2 cellular contexts compared by ENCODE assay signal in genomic region chr20:48541581-48542071, GRCh38.
A peak's percentile ranks its signal among the peaks of the same experiment; 100 is the strongest.
TF ChIP-seq lines count a peak whose summit lies in the region.

No MANE protein-coding gene starts in this region.

TF ChIP-seq in GM12878, 131 proteins besides CTCF, POLR2A, EP300 and RAD21 (continues in another document):
- TF ChIP-seq IKZF1 (conservative IDR thresholded peaks at IDR 0.05) (peak; percentile 90), RUNX3 (IDR thresholded peaks at IDR 0.05; ENCODE audit: low read length) (peak; percentile 98), CEBPB (IDR thresholded peaks at IDR 0.05; ENCODE audit: borderline replicate concordance in 1 of 2, low read depth in 2 of 2, low read length in 2 of 2) (peak in 1 of 2 experiments; percentile 86; a peak in 1 of 4 replicates), NFIC (IDR thresholded peaks at IDR 0.05; ENCODE audit: low read depth, low read length) (peak; percentile 98), CREB1 (IDR thresholded peaks at IDR 0.05; ENCODE audit: low read depth) (peak; percentile 44; the same call in 1 of the 2 replicates), TBL1XR1 (IDR thresholded peaks at IDR 0.05; ENCODE audit: low read depth, low read length) (peak; percentile 85), ZSCAN29 (IDR thresholded peaks at IDR 0.05) (peak; percentile 31; the same call in 1 of the 2 replicates), REST (IDR thresholded peaks at IDR 0.05; ENCODE audit: low read depth, low read length) (peak; percentile 44; the same call in 1 of the 2 replicates), ZBED1 (IDR thresholded peaks at IDR 0.05; ENCODE audit: borderline replicate concordance) (peak; percentile 93), TCF7 (IDR thresholded peaks at IDR 0.05; ENCODE audit: borderline replicate concordance) (peak; percentile 19; the same call in 1 of the 2 replicates), MTA2 (IDR thresholded peaks at IDR 0.05; ENCODE audit: low read depth) (peak; percentile 44; the same call in 1 of the 2 replicates), TCF3 (IDR thresholded peaks at IDR 0.05; ENCODE audit: borderline replicate concordance, insufficient read depth, low read depth, low read length) (peak; percentile 69), CREM (IDR thresholded peaks at IDR 0.05; ENCODE audit: low read depth) (peak; percentile 88), BCL11A (IDR thresholded peaks at IDR 0.05; ENCODE audit: low read depth, low read length) (peak; percentile 73; the same call in 1 of the 2 replicates), KLF5 (IDR thresholded peaks at IDR 0.05; ENCODE audit: partially characterized antibody) (no peak), EGR1 (IDR thresholded peaks at IDR 0.05; ENCODE audit: borderline replicate concordance in 1 of 2, low read depth in 2 of 2, low read length in 2 of 2) (no peak), ETV6 (conservative IDR thresholded peaks at IDR 0.05 in 1 of 2, IDR thresholded peaks at IDR 0.05 in 1 of 2; ENCODE audit: borderline replicate concordance in 1 of 2, low read depth in 1 of 2) (0 out of 4 replicates have a peak, but pooled peaks of 1 of the 2 experiments have one; percentile 31), PAX5 (IDR thresholded peaks at IDR 0.05; ENCODE audit: borderline replicate concordance, low read depth, low read length) (0 out of 2 replicates have a peak, but pooled peaks have one; percentile 45), BRCA1 (IDR thresholded peaks at IDR 0.05; ENCODE audit: low read depth, low read length) (no peak), PML (IDR thresholded peaks at IDR 0.05; ENCODE audit: low read length) (no peak), TARDBP (IDR thresholded peaks at IDR 0.05; ENCODE audit: borderline replicate concordance) (peak; percentile 25; the same call in 1 of the 2 replicates), CBFB (IDR thresholded peaks at IDR 0.05; ENCODE audit: low read depth) (peak; percentile 86; the same call in 1 of the 2 replicates), FOXM1 (IDR thresholded peaks at IDR 0.05; ENCODE audit: low read depth, low read length) (peak; percentile 98), GATAD2B (conservative IDR thresholded peaks at IDR 0.05; ENCODE audit: low read depth) (0 out of 2 replicates have a peak, but pooled peaks have one; percentile 58), SRF (IDR thresholded peaks at IDR 0.05; ENCODE audit: low read depth in 2 of 2, low read length in 2 of 2) (no peak), SKIL (IDR thresholded peaks at IDR 0.05; ENCODE audit: low read depth, poor library complexity, severe bottlenecking) (peak; percentile 89), ZNF384 (IDR thresholded peaks at IDR 0.05; ENCODE audit: borderline replicate concordance, low read depth, low read length) (no peak)

TF ChIP-seq in HEK293T, 16 proteins besides CTCF, POLR2A, EP300 and RAD21:
- TF ChIP-seq FOXK2 (IDR thresholded peaks at IDR 0.05) (no peak), FOXA1 (IDR thresholded peaks at IDR 0.05) (no peak), ARNT (IDR thresholded peaks at IDR 0.05) (no peak), NFRKB (IDR thresholded peaks at IDR 0.05) (no peak), LEF1 (IDR thresholded peaks at IDR 0.05; ENCODE audit: borderline replicate concordance) (no peak), BHLHE40 (IDR thresholded peaks at IDR 0.05; ENCODE audit: borderline replicate concordance) (no peak), SP1 (IDR thresholded peaks at IDR 0.05) (no peak), PKNOX1 (IDR thresholded peaks at IDR 0.05) (no peak), ZNF384 (IDR thresholded peaks at IDR 0.05) (no peak), ELF4 (IDR thresholded peaks at IDR 0.05) (no peak), L3MBTL2 (conservative IDR thresholded peaks at IDR 0.05) (no peak), HDGF (IDR thresholded peaks at IDR 0.05; ENCODE audit: borderline replicate concordance) (no peak), CTBP1 (IDR thresholded peaks at IDR 0.05; ENCODE audit: borderline replicate concordance) (no peak), TARDBP (IDR thresholded peaks at IDR 0.05) (no peak), SUZ12 (IDR thresholded peaks at IDR 0.05) (no peak), FOXM1 (IDR thresholded peaks at IDR 0.05; ENCODE audit: borderline replicate concordance) (no peak)
